2 cellular contexts compared by ENCODE assay signal in the genomic region with DNA sequence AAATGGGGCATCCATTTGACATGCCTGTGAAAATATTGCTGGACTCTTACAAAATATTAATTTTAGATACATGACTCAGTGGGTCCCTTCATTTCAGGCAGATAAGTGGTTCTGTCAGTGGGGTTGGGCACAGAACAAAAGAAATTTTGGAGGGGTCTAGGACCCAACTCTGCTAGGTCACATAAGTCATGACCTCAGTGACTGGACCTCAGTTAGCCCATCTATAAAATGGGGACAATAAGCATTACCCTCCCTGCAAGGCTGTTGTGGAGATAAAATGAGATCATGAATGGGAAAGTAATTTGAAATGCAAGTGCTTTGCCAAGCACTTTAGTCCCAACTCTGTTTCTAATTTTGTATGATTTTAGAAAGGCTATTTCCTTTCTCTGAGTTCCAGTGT.
TF ChIP-seq lines count a peak whose summit lies in the region.

No MANE protein-coding gene starts in this region.

TF ChIP-seq in SK-N-SH, 30 proteins besides CTCF, POLR2A, EP300 and RAD21 (continued from another document):
- TF ChIP-seq, protein P1, sequence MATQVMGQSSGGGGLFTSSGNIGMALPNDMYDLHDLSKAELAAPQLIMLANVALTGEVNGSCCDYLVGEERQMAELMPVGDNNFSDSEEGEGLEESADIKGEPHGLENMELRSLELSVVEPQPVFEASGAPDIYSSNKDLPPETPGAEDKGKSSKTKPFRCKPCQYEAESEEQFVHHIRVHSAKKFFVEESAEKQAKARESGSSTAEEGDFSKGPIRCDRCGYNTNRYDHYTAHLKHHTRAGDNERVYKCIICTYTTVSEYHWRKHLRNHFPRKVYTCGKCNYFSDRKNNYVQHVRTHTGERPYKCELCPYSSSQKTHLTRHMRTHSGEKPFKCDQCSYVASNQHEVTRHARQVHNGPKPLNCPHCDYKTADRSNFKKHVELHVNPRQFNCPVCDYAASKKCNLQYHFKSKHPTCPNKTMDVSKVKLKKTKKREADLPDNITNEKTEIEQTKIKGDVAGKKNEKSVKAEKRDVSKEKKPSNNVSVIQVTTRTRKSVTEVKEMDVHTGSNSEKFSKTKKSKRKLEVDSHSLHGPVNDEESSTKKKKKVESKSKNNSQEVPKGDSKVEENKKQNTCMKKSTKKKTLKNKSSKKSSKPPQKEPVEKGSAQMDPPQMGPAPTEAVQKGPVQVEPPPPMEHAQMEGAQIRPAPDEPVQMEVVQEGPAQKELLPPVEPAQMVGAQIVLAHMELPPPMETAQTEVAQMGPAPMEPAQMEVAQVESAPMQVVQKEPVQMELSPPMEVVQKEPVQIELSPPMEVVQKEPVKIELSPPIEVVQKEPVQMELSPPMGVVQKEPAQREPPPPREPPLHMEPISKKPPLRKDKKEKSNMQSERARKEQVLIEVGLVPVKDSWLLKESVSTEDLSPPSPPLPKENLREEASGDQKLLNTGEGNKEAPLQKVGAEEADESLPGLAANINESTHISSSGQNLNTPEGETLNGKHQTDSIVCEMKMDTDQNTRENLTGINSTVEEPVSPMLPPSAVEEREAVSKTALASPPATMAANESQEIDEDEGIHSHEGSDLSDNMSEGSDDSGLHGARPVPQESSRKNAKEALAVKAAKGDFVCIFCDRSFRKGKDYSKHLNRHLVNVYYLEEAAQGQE (IDR thresholded peaks at IDR 0.05; ENCODE audit: low read depth, low read length): no peak
- TF ChIP-seq ELF1 (IDR thresholded peaks at IDR 0.05): no peak

TF ChIP-seq in neural cell, 6 proteins besides CTCF, POLR2A, EP300 and RAD21 (continued from another document):
- TF ChIP-seq, protein P1 (IDR thresholded peaks at IDR 0.05; ENCODE audit: borderline replicate concordance): no peak
- TF ChIP-seq SMC3 (conservative IDR thresholded peaks at IDR 0.05; ENCODE audit: poor library complexity) (no peak), POLR2AphosphoS5 (IDR thresholded peaks at IDR 0.05) (no peak), TAF1 (IDR thresholded peaks at IDR 0.05; ENCODE audit: low read depth) (no peak)
